ENCODE assay signal across 18 cellular contexts in the genomic region with DNA sequence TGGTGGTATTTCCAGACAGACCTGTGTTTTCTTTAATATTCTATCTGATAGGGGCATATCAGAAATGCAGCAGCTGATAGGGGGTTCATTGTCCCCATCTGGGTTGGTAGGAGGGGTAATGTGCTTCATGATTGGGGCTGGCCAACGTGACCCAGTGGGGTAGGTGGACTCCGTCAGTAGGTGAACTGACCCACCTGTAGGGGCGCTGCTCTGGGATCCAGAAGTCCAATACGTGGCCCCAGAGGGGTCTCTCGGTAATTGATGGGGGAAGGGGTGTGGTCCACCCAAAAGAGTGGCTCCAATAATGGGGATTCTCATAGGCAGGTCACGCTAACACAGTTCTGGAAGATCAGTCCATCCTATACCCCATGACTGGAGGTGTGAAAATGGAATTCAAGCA.
DNase-seq lines count a peak whose midpoint lies in the region; ATAC-seq and TF ChIP-seq lines count a peak whose summit lies in the region.
"Had no signal": no experiment of that assay in that cellular context is flagged by ENCODE, and none has a peak within 500 bp of the region (broad histone marks: within the 10 kb centered on the region; RNA-seq: fewer than 3 reads in every experiment).

No MANE protein-coding gene starts in this region.

- H2AFZ ChIP-seq in DND-41 (ENCODE audit: low read depth, low read length) (no peak overlapping the region), GM23338 (no peak overlapping the region), PC-3 (ENCODE audit: low read length) (no peak overlapping the region)
- H2AFZ ChIP-seq: GM23248 had no signal

- H3K4me2 ChIP-seq in DND-41 (ENCODE audit: insufficient read depth, low read length): no peak overlapping the region
- no peak overlapping the region for H3K4me2 ChIP-seq in GM23338
- H3K4me2 ChIP-seq in PC-3 (ENCODE audit: low read length): no peak overlapping the region
- H3K4me2 ChIP-seq: BLaER1 treated with 17β-estradiol and CSF1 and Interleukin-3, amounts not matched to agents 10 nM and 100 nM had no signal

- DNase-seq in DND-41: no peak
- DNase-seq in GM23338 (ENCODE audit: low spot score): peak; percentile 19
- DNase-seq in PC-3: no peak
- DNase-seq in iPS-NIHi11 (ENCODE audit: low spot score): peak; percentile 17
- no peak for DNase-seq in stomach
- DNase-seq in natural killer cell: no peak
- no peak for DNase-seq in stimulated activated naive B cell treated with anti-CD40 and anti-IgM and Interleukin-4, amounts not matched to agents 10 μg/mL and 1 μg/mL and 100 μg/mL, for 72 hours
- DNase-seq: CD8-positive, alpha-beta memory T cell; DMS53; GM23248; NCI-H1436 treated with DMSO at 0.1 percent for 48 hours; NCI-H2029; NCI-H345; NCI-H526; SHP77 had no signal

- H3K27ac Mint-ChIP-seq in GM23338: no peak overlapping the region
- no peak overlapping the region for H3K27ac Mint-ChIP-seq in natural killer cell
- H3K27ac Mint-ChIP-seq in stimulated activated naive B cell treated with anti-CD40 and anti-IgM and Interleukin-4, amounts not matched to agents 10 μg/mL and 1 μg/mL and 100 μg/mL, for 72 hours: no peak overlapping the region
- H3K27ac Mint-ChIP-seq: CD8-positive, alpha-beta memory T cell had no signal

- H3K4me1 Mint-ChIP-seq in GM23338: no peaks in the 10 kb centered on the region
- H3K4me1 Mint-ChIP-seq in natural killer cell: no peaks in the 10 kb centered on the region
- H3K4me1 Mint-ChIP-seq in stimulated activated naive B cell treated with anti-CD40 and anti-IgM and Interleukin-4, amounts not matched to agents 10 μg/mL and 1 μg/mL and 100 μg/mL, for 72 hours: no peaks in the 10 kb centered on the region
- H3K4me1 Mint-ChIP-seq: CD8-positive, alpha-beta memory T cell had no signal

- H4K20me1 ChIP-seq in DND-41 (ENCODE audit: insufficient read depth, low read length): no peaks in the 10 kb centered on the region
- no peaks in the 10 kb centered on the region for H4K20me1 ChIP-seq in GM23338 (replicated peaks; ENCODE audit: insufficient read depth)
- H4K20me1 ChIP-seq in PC-3 (ENCODE audit: low read length): no peaks in the 10 kb centered on the region
- H4K20me1 ChIP-seq: BLaER1 treated with 17β-estradiol and CSF1 and Interleukin-3, amounts not matched to agents 10 nM and 100 nM had no signal

- no TSS peak for BruUV-seq in PC-3 (replicated peaks; lab: Mats Ljungman, UMichigan)

- H3K4me3 ChIP-seq in DND-41 (ENCODE audit: low read depth in 1 of 2, low read length in 2 of 2): no peak overlapping the region
- H3K4me3 ChIP-seq in GM23338: no peak overlapping the region
- no peak overlapping the region for H3K4me3 ChIP-seq in PC-3 (ENCODE audit: low read length)
- no peak overlapping the region for H3K4me3 ChIP-seq in stomach
- H3K4me3 ChIP-seq: BLaER1 treated with 17β-estradiol and CSF1 and Interleukin-3, amounts not matched to agents 10 nM and 100 nM; GM12878; GM23248; SK-N-MC had no signal

- H3F3A ChIP-seq in GM23338 (replicated peaks; ENCODE audit: low read depth) (no peaks in the 10 kb centered on the region), PC-3 (ENCODE audit: low read length, unreplicated experiment) (no peaks in the 10 kb centered on the region)

- H3K27ac ChIP-seq in DND-41 (ENCODE audit: low read length) (no peak overlapping the region), GM23338 (ENCODE audit: low read depth) (no peak overlapping the region), PC-3 (ENCODE audit: low read length) (no peak overlapping the region), stomach (no peak overlapping the region)
- H3K27ac ChIP-seq: BLaER1 treated with 17β-estradiol and CSF1 and Interleukin-3, amounts not matched to agents 10 nM and 100 nM; GM23248; SK-N-MC had no signal

- H3K4me1 ChIP-seq in DND-41 (ENCODE audit: insufficient read depth, low read length) (no peaks in the 10 kb centered on the region), GM23338 (ENCODE audit: insufficient read depth) (no peaks in the 10 kb centered on the region), PC-3 (ENCODE audit: insufficient read depth, low read length) (no peaks in the 10 kb centered on the region), stomach (no peaks in the 10 kb centered on the region)

- no peak overlapping the region for H3K9ac ChIP-seq in DND-41 (ENCODE audit: low read depth, low read length)
- H3K9ac ChIP-seq in PC-3 (ENCODE audit: low read length): no peak overlapping the region
- H3K9ac ChIP-seq: BLaER1 treated with 17β-estradiol and CSF1 and Interleukin-3, amounts not matched to agents 10 nM and 100 nM; GM23248 had no signal

- no peak for TF ChIP-seq POLR2A in stomach (IDR thresholded peaks at IDR 0.05)

- WGBS in stomach, 5 donors: 76 to 92% (median 81%) methylated on average over 6 of the region's 6 CpGs

- CTCF ChIA-PET in PC-3 (lab: Charles Lee): no interaction called here

- TF ChIP-seq CTCF in DND-41 (IDR thresholded peaks at IDR 0.05; ENCODE audit: borderline replicate concordance, extremely low read depth, low read length, poor library complexity, severe bottlenecking) (peak; percentile 17), GM23338 (conservative IDR thresholded peaks at IDR 0.05; ENCODE audit: low read depth in 2 of 2) (peak; percentile 34 to 44; a peak in 3 of 4 replicates), PC-3 (conservative IDR thresholded peaks at IDR 0.05; ENCODE audit: low read depth, low read length) (peak; percentile 24; the same call in 1 of the 2 replicates), stomach (IDR thresholded peaks at IDR 0.05) (no peak), natural killer cell (IDR thresholded peaks at IDR 0.05) (no peak)

- POLR2A ChIA-PET in PC-3 (lab: Charles Lee; ENCODE audit: unreplicated experiment): no interaction called here

- H3K36me3 Mint-ChIP-seq in GM23338 (ENCODE audit: low read depth): no peaks in the 10 kb centered on the region; the same call in 2 of the 3 replicates
- H3K36me3 Mint-ChIP-seq in natural killer cell: no peaks in the 10 kb centered on the region
- H3K36me3 Mint-ChIP-seq in stimulated activated naive B cell treated with anti-CD40 and anti-IgM and Interleukin-4, amounts not matched to agents 10 μg/mL and 1 μg/mL and 100 μg/mL, for 72 hours: no peaks in the 10 kb centered on the region
- H3K36me3 Mint-ChIP-seq: CD8-positive, alpha-beta memory T cell had no signal

- no peak for ATAC-seq in DND-41 (ENCODE audit: insufficient read depth, low read depth)
- no peak for ATAC-seq in GM23338
- ATAC-seq in PC-3: no peak
- ATAC-seq in natural killer cell: no peak
- ATAC-seq in stimulated activated naive B cell treated with anti-CD40 and anti-IgM and Interleukin-4, amounts not matched to agents 10 μg/mL and 1 μg/mL and 100 μg/mL, for 72 hours (replicated peaks): no peak
- ATAC-seq: GM12878 had no signal

- H3K79me2 ChIP-seq in DND-41 (ENCODE audit: insufficient read depth, low read length): no peaks in the 10 kb centered on the region
- no peaks in the 10 kb centered on the region for H3K79me2 ChIP-seq in GM23338 (replicated peaks; ENCODE audit: insufficient read depth)
- H3K79me2 ChIP-seq in PC-3 (ENCODE audit: low read length): no peaks in the 10 kb centered on the region

- H3K27me3 Mint-ChIP-seq in GM23338 (ENCODE audit: insufficient read depth, low read depth, poor library complexity) (no peaks in the 10 kb centered on the region), natural killer cell (ENCODE audit: low read depth in 2 of 2) (peaks cover 9 to 11% of the 10 kb centered on the region in 2 donors)
- no peaks in the 10 kb centered on the region for H3K27me3 Mint-ChIP-seq in stimulated activated naive B cell treated with anti-CD40 and anti-IgM and Interleukin-4, amounts not matched to agents 10 μg/mL and 1 μg/mL and 100 μg/mL, for 72 hours

- peaks cover 2% of the 10 kb centered on the region; the same call in 1 of the 2 replicates for H3K9me2 ChIP-seq in GM23338 (ENCODE audit: insufficient read depth)
- H3K9me2 ChIP-seq in PC-3 (replicated peaks; ENCODE audit: low read length): no peaks in the 10 kb centered on the region

- H3K36me3 ChIP-seq in DND-41 (ENCODE audit: insufficient read depth, low read length) (no peaks in the 10 kb centered on the region), GM23338 (ENCODE audit: insufficient read depth) (no peaks in the 10 kb centered on the region), PC-3 (ENCODE audit: low read depth, low read length) (no peaks in the 10 kb centered on the region), stomach (no peaks in the 10 kb centered on the region)
- H3K36me3 ChIP-seq: BLaER1 treated with 17β-estradiol and CSF1 and Interleukin-3, amounts not matched to agents 10 nM and 100 nM had no signal

- H3K9me3 ChIP-seq in DND-41 (ENCODE audit: insufficient read depth, low read length, severe bottlenecking) (no peaks in the 10 kb centered on the region), PC-3 (ENCODE audit: low read length) (no peaks in the 10 kb centered on the region), stomach (no peaks in the 10 kb centered on the region)

- no peak for TF ChIP-seq EP300 in stomach (IDR thresholded peaks at IDR 0.05)

- H3K9me3 Mint-ChIP-seq in GM23338 (no peaks in the 10 kb centered on the region; the same call in 2 of the 3 replicates), natural killer cell (peaks cover 0 to 2% of the 10 kb centered on the region in 2 donors)
- peaks cover 4 to 7% of the 10 kb centered on the region in 2 donors for H3K9me3 Mint-ChIP-seq in stimulated activated naive B cell treated with anti-CD40 and anti-IgM and Interleukin-4, amounts not matched to agents 10 μg/mL and 1 μg/mL and 100 μg/mL, for 72 hours
- H3K9me3 Mint-ChIP-seq: CD8-positive, alpha-beta memory T cell had no signal

- intact Hi-C loops in PC-3 (cut with micrococcal nuclease): no loop called here
- intact Hi-C loops in stomach (cut with DNase I; ENCODE audit: low total_unique reads): no loop called here
- intact Hi-C loops in natural killer cell (cut with micrococcal nuclease): no loop called here

- no peaks in the 10 kb centered on the region for H3K27me3 ChIP-seq in DND-41 (ENCODE audit: insufficient read depth, low read length, poor library complexity)
- no peaks in the 10 kb centered on the region for H3K27me3 ChIP-seq in GM23338 (ENCODE audit: insufficient read depth)
- H3K27me3 ChIP-seq in PC-3 (ENCODE audit: low read length): no peaks in the 10 kb centered on the region
- H3K27me3 ChIP-seq in stomach: peaks cover 0 to 9% (median 0%) of the 10 kb centered on the region in 3 donors
- H3K27me3 ChIP-seq: BLaER1 treated with 17β-estradiol and CSF1 and Interleukin-3, amounts not matched to agents 10 nM and 100 nM had no signal

- H3K4me3 Mint-ChIP-seq in GM23338 (no peak overlapping the region), natural killer cell (no peak overlapping the region)
- H3K4me3 Mint-ChIP-seq in stimulated activated naive B cell treated with anti-CD40 and anti-IgM and Interleukin-4, amounts not matched to agents 10 μg/mL and 1 μg/mL and 100 μg/mL, for 72 hours: no peak overlapping the region
- H3K4me3 Mint-ChIP-seq: CD8-positive, alpha-beta memory T cell had no signal

TF ChIP-seq in GM23338, 12 proteins besides CTCF, POLR2A, EP300 and RAD21 (continues in another document):
- TF ChIP-seq ZNF114 (CRISPR knock-in tag; IDR thresholded peaks at IDR 0.05): no peak
- no peak for TF ChIP-seq POLR2AphosphoS5 (IDR thresholded peaks at IDR 0.05; ENCODE audit: low read depth)
- no peak for TF ChIP-seq STAT1 (IDR thresholded peaks at IDR 0.05; ENCODE audit: unreplicated experiment)
- no peak for TF ChIP-seq CREB1 (CRISPR knock-in tag; IDR thresholded peaks at IDR 0.05; ENCODE audit: low read depth)
- no peak for TF ChIP-seq JUNB (IDR thresholded peaks at IDR 0.05; ENCODE audit: unreplicated experiment)

Comparison
In these comparisons a context has a peak if more than half of its experiments do, and no peak if none do; other contexts are left out.
1. DNase-seq: peak in GM23338 (single experiment) and iPS-NIHi11 (single experiment); none in DND-41 (single experiment), PC-3 (single experiment), stomach (single experiment), natural killer cell (single experiment) and stimulated activated naive B cell treated with anti-CD40 and anti-IgM and Interleukin-4, amounts not matched to agents 10 μg/mL and 1 μg/mL and 100 μg/mL, for 72 hours (single experiment).
2. CTCF ChIP-seq: peak in DND-41 (single experiment), GM23338 (2 of 2) and PC-3 (single experiment); none in stomach (0 of 7) and natural killer cell (single experiment).